8 cellular contexts compared by ENCODE assay signal in genomic region chrX:387729-388128, GRCh38. TPM values are rescaled to one million over a fixed set of nuclear protein-coding genes. Genes with fewer than 3 reads are reported as not detected.
DNase-seq lines count a peak whose midpoint lies in the region; ATAC-seq and TF ChIP-seq lines count a peak whose summit lies in the region.

No MANE protein-coding gene starts in this region.

- H3K27me3 ChIP-seq in tibial nerve: no peaks in the 10 kb centered on the region

- WGBS in tibial nerve, 2 donors: 56 to 59% methylated on average over 14 of the region's 14 CpGs

- CTCF ChIA-PET in activated naive CD4-positive, alpha-beta T cell treated with anti-CD3 and anti-CD28 coated beads for 36 hours (lab: Charles Lee): no interaction called here

- TF ChIP-seq POLR2A in tibial nerve (IDR thresholded peaks at IDR 0.05): no peak

- H3K36me3 ChIP-seq in tibial nerve: no peaks in the 10 kb centered on the region

- peak overlapping the region; percentile 94 for H3K27ac Mint-ChIP-seq in activated naive CD4-positive, alpha-beta T cell treated with anti-CD3 and anti-CD28 coated beads for 36 hours
- peak overlapping the region; percentile 97 to 99 (median 98) for H3K27ac Mint-ChIP-seq in brain
- H3K27ac Mint-ChIP-seq in memory B cell: peak overlapping the region; percentile 97

- H3K4me1 ChIP-seq in tibial nerve: peaks cover 0 to 29% (median 8%) of the 10 kb centered on the region in 4 donors

- ATAC-seq in memory B cell (ENCODE audit: low read depth) (no peak), GM18909 (IDR thresholded peaks at IDR 0.05; ENCODE audit: poor library complexity, unreplicated experiment) (no peak)

- peak overlapping the region; percentile 17 to 99 (median 88) for H3K4me3 ChIP-seq in tibial nerve

- H3K4me3 Mint-ChIP-seq in activated naive CD4-positive, alpha-beta T cell treated with anti-CD3 and anti-CD28 coated beads for 36 hours: peak overlapping the region; percentile 82
- peak overlapping the region; percentile 88 to 94 (median 91) for H3K4me3 Mint-ChIP-seq in brain
- peak overlapping the region; percentile 85 for H3K4me3 Mint-ChIP-seq in memory B cell

- no peak for DNase-seq in activated naive CD4-positive, alpha-beta T cell treated with anti-CD3 and anti-CD28 coated beads for 36 hours
- no peak for DNase-seq in activated naive CD4-positive, alpha-beta T cell treated with Interleukin-2 at 50 U/mL for 16 hours
- DNase-seq in memory B cell (ENCODE audit: low spot score in 2 of 2) (no peak), tibial nerve (ENCODE audit: low spot score in 2 of 2) (no peak), globus pallidus (ENCODE audit: low spot score) (no peak), iPS-NIHi7 (ENCODE audit: extremely low spot score) (no peak)

- H3K27ac ChIP-seq in tibial nerve: peak overlapping the region; percentile 98 to 100 (median 98)

- no peaks in the 10 kb centered on the region for H3K9me3 ChIP-seq in tibial nerve

- H3K9me3 Mint-ChIP-seq in activated naive CD4-positive, alpha-beta T cell treated with anti-CD3 and anti-CD28 coated beads for 36 hours: no peaks in the 10 kb centered on the region
- peaks cover 0 to 7% (median 0%) of the 10 kb centered on the region in 5 experiments for H3K9me3 Mint-ChIP-seq in brain
- no peaks in the 10 kb centered on the region for H3K9me3 Mint-ChIP-seq in memory B cell

- no peak for TF ChIP-seq EP300 in tibial nerve (IDR thresholded peaks at IDR 0.05)

- H3K4me1 Mint-ChIP-seq in activated naive CD4-positive, alpha-beta T cell treated with anti-CD3 and anti-CD28 coated beads for 36 hours (ENCODE audit: low read depth): peaks cover 9% of the 10 kb centered on the region
- H3K4me1 Mint-ChIP-seq in brain: peaks cover 31% of the 10 kb centered on the region
- H3K4me1 Mint-ChIP-seq in memory B cell: peaks cover 5% of the 10 kb centered on the region

- intact Hi-C loops in activated naive CD4-positive, alpha-beta T cell treated with anti-CD3 and anti-CD28 coated beads for 36 hours (cut with micrococcal nuclease): loop anchor here (1.0 to 2.0 kb wide), 4 partner anchors 30 to 1005 kb away; partner anchors contain the start of genes GTPBP6 and SLC25A6

- TF ChIP-seq CTCF in brain (conservative IDR thresholded peaks at IDR 0.05) (no peak), tibial nerve (IDR thresholded peaks at IDR 0.05) (no peak)

- H3K36me3 Mint-ChIP-seq in activated naive CD4-positive, alpha-beta T cell treated with anti-CD3 and anti-CD28 coated beads for 36 hours (ENCODE audit: low read depth): no peaks in the 10 kb centered on the region
- H3K36me3 Mint-ChIP-seq in brain (no peaks in the 10 kb centered on the region), memory B cell (no peaks in the 10 kb centered on the region)

- no peaks in the 10 kb centered on the region for H3K27me3 Mint-ChIP-seq in activated naive CD4-positive, alpha-beta T cell treated with anti-CD3 and anti-CD28 coated beads for 36 hours (ENCODE audit: low read depth)
- peaks cover 6% of the 10 kb centered on the region for H3K27me3 Mint-ChIP-seq in brain
- H3K27me3 Mint-ChIP-seq in memory B cell: no peaks in the 10 kb centered on the region

RNA-seq across cellular contexts. Expression of gene PPP2R3B, which starts 1.0 kb away (rescaled TPM):
- total RNA-seq in activated naive CD4-positive, alpha-beta T cell treated with anti-CD3 and anti-CD28 coated beads for 36 hours: 10 to 100 TPM; 33.8 to 37.2 TPM
- polyA plus RNA-seq in brain (ENCODE audit: insufficient read depth, low read depth, low replicate concordance): 14.6 TPM
- 10 to 100 TPM; 20.4 to 59.4 (median 32.7) TPM for total RNA-seq in tibial nerve
